Comparison of ENCODE assay signal across 33 cellular contexts in genomic region chr7:112225006-112225405, GRCh38.
"Had no signal": no experiment of that assay in that cellular context is flagged by ENCODE, and none has a peak within 500 bp of the region (broad histone marks: within the 10 kb centered on the region; RNA-seq: fewer than 3 reads in every experiment).

No MANE protein-coding gene starts in this region.

- H3K4me1 ChIP-seq: prostate gland, sigmoid colon, upper lobe of right lung had no signal

- DNase-seq: activated CD4-positive, alpha-beta T cell treated with anti-CD3 and anti-CD28 coated beads for 4 hours; activated CD4-positive, alpha-beta T cell treated with anti-CD3 and anti-CD28 coated beads, Interleukin-2, amount 50 U/mL, for 4 hours; activated naive CD4-positive, alpha-beta T cell; activated T-cell treated with anti-CD3 and anti-CD28 coated beads for 4 hours; activated T-cell treated with anti-CD3 and anti-CD28 coated beads, Interleukin-2, amount 50 U/mL, for 72 hours; brain microvascular endothelial cell; caudate nucleus; cortex of kidney; effector memory CD8-positive, alpha-beta T cell; foreskin fibroblast; head of caudate nucleus; hippocampal formation; left cardiac atrium; left ventricle myocardium superior; mammary epithelial cell; naive B cell; ovary; retina; sigmoid colon; stimulated activated CD4-positive, alpha-beta T cell treated with anti-CD3 and anti-CD28 coated beads, Interleukin-15, amount 100 ng/mL, for 24 hours; stimulated activated CD4-positive, alpha-beta T cell treated with anti-CD3 and anti-CD28 coated beads, Interleukin-2, amount 100 ng/mL, for 24 hours; stimulated activated naive CD4-positive, alpha-beta T cell; T-helper 9 cell; tibial artery; upper lobe of right lung had no signal

- FAIRE-seq: keratinocyte, TTC549 had no signal

- H3K9me3 Mint-ChIP-seq: effector memory CD8-positive, alpha-beta T cell had no signal

- ATAC-seq: activated naive CD4-positive, alpha-beta T cell treated with anti-CD3 and anti-CD28 coated beads, Interleukin-2, amount 50 U/mL, for 72 hours; activated T-cell treated with anti-CD3 and anti-CD28 coated beads, Interleukin-2, amount 50 U/mL, for 72 hours; effector memory CD8-positive, alpha-beta T cell; left cardiac atrium; left ventricle myocardium superior; upper lobe of right lung had no signal

- H3K27me3 Mint-ChIP-seq: effector memory CD8-positive, alpha-beta T cell; naive B cell had no signal

- H3K27ac Mint-ChIP-seq: effector memory CD8-positive, alpha-beta T cell; mesothelial cell of epicardium; naive B cell had no signal

- H3K36me3 ChIP-seq: brain microvascular endothelial cell, ovary, prostate gland, sigmoid colon, suprapubic skin, tibial artery, upper lobe of right lung had no signal

- H3K9me3 ChIP-seq: ovary, prostate gland, sigmoid colon, suprapubic skin, tibial artery, upper lobe of right lung had no signal

- H3K4me2 ChIP-seq: smooth muscle cell had no signal

- H3K27ac ChIP-seq: brain microvascular endothelial cell, ovary, prostate gland, sigmoid colon, suprapubic skin, tibial artery, upper lobe of right lung, VCaP had no signal

- H3K27me3 ChIP-seq: brain microvascular endothelial cell, ovary, sigmoid colon, suprapubic skin, tibial artery, upper lobe of right lung had no signal

- H3K4me3 ChIP-seq: ovary, prostate gland, sigmoid colon, smooth muscle cell, suprapubic skin, tibial artery, upper lobe of right lung had no signal

- H3K4me3 Mint-ChIP-seq: activated T-cell treated with anti-CD3 and anti-CD28 coated beads, Interleukin-2, amount 50 U/mL, for 72 hours; effector memory CD8-positive, alpha-beta T cell; mesothelial cell of epicardium; naive B cell had no signal
